Comparison of ENCODE assay signal across 9 cellular contexts in genomic region chr2:26691881-26692813, GRCh38. TPM values are rescaled to one million over a fixed set of nuclear protein-coding genes. Genes with fewer than 3 reads are reported as not detected.
DNase-seq lines count a peak whose midpoint lies in the region; ATAC-seq and TF ChIP-seq lines count a peak whose summit lies in the region.
"Had no signal": no experiment of that assay in that cellular context is flagged by ENCODE, and none has a peak within 500 bp of the region (broad histone marks: within the 10 kb centered on the region; RNA-seq: fewer than 3 reads in every experiment).

KCNK3 (plus strand) TSS chr2:26692722; CDS start chr2:26692876, 154 bp downstream.

- H3K27me3 Mint-ChIP-seq in activated T-helper 2 cell treated with anti-CD3 and anti-CD28 coated beads, Interferon-gamma antibody, Interleukin-2, Interleukin-4, amounts not matched to agents 10 μg/mL and 5 μg/mL and 100 μg/mL, durations not matched to agents 14 hours and 24 hours and 36 hours (ENCODE audit: low read depth): peaks cover 39% of the 10 kb centered on the region

- H3K27ac ChIP-seq in neuronal stem cell (replicated peaks; ENCODE audit: low read length) (no peak within 1 kb of the TSS), transverse colon (peak within 1 kb of the TSS; percentile 76 to 88 (median 76))

- H2BK5ac ChIP-seq in neuronal stem cell (ENCODE audit: low read length): no peak within 1 kb of the TSS

- H2AFZ ChIP-seq in neuronal stem cell (ENCODE audit: low read length): peak within 1 kb of the TSS; percentile 81

- peak within 1 kb of the TSS; percentile 45 for H3K9ac ChIP-seq in neuronal stem cell (ENCODE audit: low read depth, low read length, poor library complexity)

- H3K27me3 ChIP-seq in neuronal stem cell (ENCODE audit: control insufficient read depth in 3 of 3, insufficient read depth in 3 of 3, low read depth in 1 of 3, low read length in 3 of 3): peaks cover 8 to 75% (median 37%) of the 10 kb centered on the region in 3 experiments
- H3K27me3 ChIP-seq in transverse colon: peaks cover 59% of the 10 kb centered on the region

- no peak within 1 kb of the TSS for H4K8ac ChIP-seq in neuronal stem cell (ENCODE audit: low read depth, low read length)

- H3K4me3 Mint-ChIP-seq in activated T-helper 2 cell treated with anti-CD3 and anti-CD28 coated beads, Interferon-gamma antibody, Interleukin-2, Interleukin-4, amounts not matched to agents 10 μg/mL and 5 μg/mL and 100 μg/mL, durations not matched to agents 14 hours and 24 hours and 36 hours (ENCODE audit: low read depth): no peak within 1 kb of the TSS

- H3K9me3 Mint-ChIP-seq in activated T-helper 2 cell treated with anti-CD3 and anti-CD28 coated beads, Interferon-gamma antibody, Interleukin-2, Interleukin-4, amounts not matched to agents 10 μg/mL and 5 μg/mL and 100 μg/mL, durations not matched to agents 14 hours and 24 hours and 36 hours: no peaks in the 10 kb centered on the region

- in situ Hi-C loops in transverse colon (cut with MboI; ENCODE audit: low pct_ligation_motif_present in 1 of 4, low pct_unique_long_range_greater_than_20kb in 1 of 4, low sequenced_read_pairs in 3 of 4): no loop called here

- peak within 1 kb of the TSS; percentile 82 for H3K18ac ChIP-seq in neuronal stem cell (ENCODE audit: low read length)

- TF ChIP-seq CTCF in foreskin fibroblast (IDR thresholded peaks at IDR 0.05; ENCODE audit: low read depth, low read length) (no peak), transverse colon (IDR thresholded peaks at IDR 0.05) (no peak)

- no CpG with 5 or more reads among the region's 53 CpGs for WGBS in neuronal stem cell (ENCODE audit: extremely low coverage in 2 of 2, insufficient read length in 2 of 2, insufficient replicate concordance in 1 of 2), 2 donors
- WGBS in transverse colon (ENCODE audit: low coverage in 1 of 2), 2 donors: 17 to 20% methylated on average over 7 to 22 of the region's 53 CpGs

- H3K14ac ChIP-seq in neuronal stem cell (ENCODE audit: low read length): peak within 1 kb of the TSS; percentile 74

- H3K4me1 ChIP-seq in neuronal stem cell (ENCODE audit: control insufficient read depth in 2 of 2, insufficient read depth in 1 of 2, low read depth in 1 of 2, low read length in 2 of 2) (peaks cover 21 to 23% of the 10 kb centered on the region in 2 donors), transverse colon (peaks cover 10 to 28% (median 18%) of the 10 kb centered on the region in 4 donors)

- intact Hi-C loops in activated T-helper 2 cell treated with anti-CD3 and anti-CD28 coated beads, Interferon-gamma antibody, Interleukin-2, Interleukin-4, amounts not matched to agents 10 μg/mL and 5 μg/mL and 100 μg/mL, durations not matched to agents 14 hours and 24 hours and 36 hours (cut with micrococcal nuclease): no loop called here
- intact Hi-C loops in transverse colon (cut with DNase I; ENCODE audit: low total_unique reads): no loop called here

- no peak for TF ChIP-seq POLR2A in transverse colon (IDR thresholded peaks at IDR 0.05)

- H2BK15ac ChIP-seq in neuronal stem cell (ENCODE audit: low read length): peak within 1 kb of the TSS; percentile 51

- no peak within 1 kb of the TSS for H4K91ac ChIP-seq in neuronal stem cell (ENCODE audit: low read depth, low read length, poor library complexity)

- no peak within 1 kb of the TSS for H2BK120ac ChIP-seq in neuronal stem cell (ENCODE audit: low read depth, low read length)

- H3K36me3 Mint-ChIP-seq in activated T-helper 2 cell treated with anti-CD3 and anti-CD28 coated beads, Interferon-gamma antibody, Interleukin-2, Interleukin-4, amounts not matched to agents 10 μg/mL and 5 μg/mL and 100 μg/mL, durations not matched to agents 14 hours and 24 hours and 36 hours (ENCODE audit: low read depth): no peaks in the 10 kb centered on the region
- H3K36me3 Mint-ChIP-seq: IgD-negative memory B cell had no signal

- H3K27ac Mint-ChIP-seq in activated T-helper 2 cell treated with anti-CD3 and anti-CD28 coated beads, Interferon-gamma antibody, Interleukin-2, Interleukin-4, amounts not matched to agents 10 μg/mL and 5 μg/mL and 100 μg/mL, durations not matched to agents 14 hours and 24 hours and 36 hours: no peak within 1 kb of the TSS
- H3K27ac Mint-ChIP-seq: IgD-negative memory B cell had no signal

- no peaks in the 10 kb centered on the region for H3K79me1 ChIP-seq in neuronal stem cell (ENCODE audit: low read depth, low read length)

- peak within 1 kb of the TSS; percentile 46 for H3K23ac ChIP-seq in neuronal stem cell (ENCODE audit: low read depth, low read length, poor library complexity)

- H3K4me2 ChIP-seq in neuronal stem cell (ENCODE audit: insufficient read depth, low read length, poor library complexity, severe bottlenecking): peak within 1 kb of the TSS; percentile 72

- DNase-seq in GM03348 (ENCODE audit: low spot score) (peak; percentile 89), NCI-H510A treated with DMSO at 0.1 percent for 48 hours (lab: John Stamatoyannopoulos, UW) (peak; percentile 86), foreskin fibroblast (peak; percentile 24 to 74), neuronal stem cell (ENCODE audit: low spot score) (peak; percentile 73), transverse colon (peak; percentile 43)
- DNase-seq in activated T-helper 2 cell treated with anti-CD3 and anti-CD28 coated beads, Interferon-gamma antibody, Interleukin-2, Interleukin-4, amounts not matched to agents 10 μg/mL and 5 μg/mL and 100 μg/mL, durations not matched to agents 14 hours and 24 hours and 36 hours (ENCODE audit: low spot score): peak; percentile 29

- H3K9me3 ChIP-seq in neuronal stem cell (replicated peaks in 1 of 2; ENCODE audit: control insufficient read depth in 2 of 2, insufficient read depth in 1 of 2, low read depth in 1 of 2, low read length in 2 of 2) (peaks cover 0 to 2% of the 10 kb centered on the region in 2 donors), transverse colon (no peaks in the 10 kb centered on the region)

- H3K4ac ChIP-seq in neuronal stem cell (ENCODE audit: low read length): no peak within 1 kb of the TSS

- H3K36me3 ChIP-seq in neuronal stem cell (replicated peaks in 1 of 2; ENCODE audit: control insufficient read depth in 2 of 2, insufficient read depth in 2 of 2, low read length in 2 of 2): no peaks in the 10 kb centered on the region
- no peaks in the 10 kb centered on the region for H3K36me3 ChIP-seq in transverse colon

- no peaks in the 10 kb centered on the region for H3K4me1 Mint-ChIP-seq in activated T-helper 2 cell treated with anti-CD3 and anti-CD28 coated beads, Interferon-gamma antibody, Interleukin-2, Interleukin-4, amounts not matched to agents 10 μg/mL and 5 μg/mL and 100 μg/mL, durations not matched to agents 14 hours and 24 hours and 36 hours (ENCODE audit: low read depth)

- no peak for TF ChIP-seq EP300 in transverse colon (IDR thresholded peaks at IDR 0.05; ENCODE audit: low read depth)

- peak within 1 kb of the TSS; percentile 12 for H2BK12ac ChIP-seq in neuronal stem cell (ENCODE audit: low read length)

- peak within 1 kb of the TSS; percentile 53 for H2AK5ac ChIP-seq in neuronal stem cell (ENCODE audit: low read depth, low read length)

- peak within 1 kb of the TSS in 1 of 2 donors; percentile 24 for H3K4me3 ChIP-seq in foreskin fibroblast (ENCODE audit: low read depth in 1 of 2, low read length in 2 of 2)
- peak within 1 kb of the TSS; percentile 48 to 73 for H3K4me3 ChIP-seq in neuronal stem cell (ENCODE audit: low read length in 2 of 2)
- H3K4me3 ChIP-seq in transverse colon: peak within 1 kb of the TSS; percentile 3 to 45 (median 24)

- ATAC-seq in HG02571 (IDR thresholded peaks at IDR 0.05; ENCODE audit: unreplicated experiment) (no peak), HG03095 (IDR thresholded peaks at IDR 0.05; ENCODE audit: unreplicated experiment) (no peak)

RNA-seq across cellular contexts. Expression of gene KCNK3, which starts in this region (rescaled TPM):
- not detected in 2 replicates for total RNA-seq in activated T-helper 2 cell treated with anti-CD3 and anti-CD28 coated beads, Interferon-gamma antibody, Interleukin-2, Interleukin-4, amounts not matched to agents 10 μg/mL and 5 μg/mL and 100 μg/mL, durations not matched to agents 14 hours and 24 hours and 36 hours
- polyA plus RNA-seq in neuronal stem cell (2013, experiment 1 of 2): 0.03 TPM
- 0.01 TPM for polyA plus RNA-seq in neuronal stem cell (2013, experiment 2 of 2)
- 1 to 10 TPM in 1 of 4 donors, under 1 TPM in 3; 0.37 to 1.5 (median 0.82) TPM for total RNA-seq in transverse colon
- polyA plus RNA-seq: IgD-negative memory B cell had no signal

Comparison
In these comparisons a context has a peak if more than half of its experiments do, and no peak if none do; other contexts are left out.
1. Peak in DNase-seq in activated T-helper 2 cell treated with anti-CD3 and anti-CD28 coated beads, Interferon-gamma antibody, Interleukin-2, Interleukin-4, amounts not matched to agents 10 μg/mL and 5 μg/mL and 100 μg/mL, durations not matched to agents 14 hours and 24 hours and 36 hours; RNA of the gene not detected or under 1 TPM.
2. DNase-seq: peak in every context shown above with its lines; median percentile 89 in GM03348; 86 in NCI-H510A treated with DMSO at 0.1 percent for 48 hours; 73 in neuronal stem cell; 49 in foreskin fibroblast; 43 in transverse colon; 29 in activated T-helper 2 cell treated with anti-CD3 and anti-CD28 coated beads, Interferon-gamma antibody, Interleukin-2, Interleukin-4, amounts not matched to agents 10 μg/mL and 5 μg/mL and 100 μg/mL, durations not matched to agents 14 hours and 24 hours and 36 hours.